Comparison of ENCODE assay signal across 1 cellular context in the genomic region with DNA sequence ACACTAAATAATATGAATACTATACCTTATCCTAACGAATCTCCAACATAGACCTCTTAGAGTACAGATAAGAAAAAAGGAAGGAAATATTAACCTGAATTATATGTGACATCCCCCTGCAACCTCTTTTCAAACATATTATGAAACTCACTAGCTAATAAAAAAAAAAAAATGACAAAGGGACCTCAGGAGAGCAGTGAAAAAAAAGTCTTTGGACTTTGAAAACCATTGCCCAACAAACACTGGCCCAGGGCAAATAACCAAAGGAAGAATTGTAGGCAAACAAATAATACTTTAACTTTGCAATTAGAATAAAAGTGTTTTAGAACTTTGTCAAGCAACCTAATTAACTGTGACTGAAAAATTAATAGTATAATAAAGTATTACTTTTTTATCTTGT.
TF ChIP-seq lines count a peak whose summit lies in the region.

No MANE protein-coding gene starts in this region.

TF ChIP-seq in liver, 16 proteins besides CTCF, POLR2A, EP300 and RAD21 (continued from another document):
- TF ChIP-seq, protein P1, sequence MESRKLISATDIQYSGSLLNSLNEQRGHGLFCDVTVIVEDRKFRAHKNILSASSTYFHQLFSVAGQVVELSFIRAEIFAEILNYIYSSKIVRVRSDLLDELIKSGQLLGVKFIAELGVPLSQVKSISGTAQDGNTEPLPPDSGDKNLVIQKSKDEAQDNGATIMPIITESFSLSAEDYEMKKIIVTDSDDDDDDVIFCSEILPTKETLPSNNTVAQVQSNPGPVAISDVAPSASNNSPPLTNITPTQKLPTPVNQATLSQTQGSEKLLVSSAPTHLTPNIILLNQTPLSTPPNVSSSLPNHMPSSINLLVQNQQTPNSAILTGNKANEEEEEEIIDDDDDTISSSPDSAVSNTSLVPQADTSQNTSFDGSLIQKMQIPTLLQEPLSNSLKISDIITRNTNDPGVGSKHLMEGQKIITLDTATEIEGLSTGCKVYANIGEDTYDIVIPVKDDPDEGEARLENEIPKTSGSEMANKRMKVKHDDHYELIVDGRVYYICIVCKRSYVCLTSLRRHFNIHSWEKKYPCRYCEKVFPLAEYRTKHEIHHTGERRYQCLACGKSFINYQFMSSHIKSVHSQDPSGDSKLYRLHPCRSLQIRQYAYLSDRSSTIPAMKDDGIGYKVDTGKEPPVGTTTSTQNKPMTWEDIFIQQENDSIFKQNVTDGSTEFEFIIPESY (IDR thresholded peaks at IDR 0.05) = peak; percentile 45
- no peak for TF ChIP-seq GABPA (IDR thresholded peaks at IDR 0.05 in 1 of 2, conservative IDR thresholded peaks at IDR 0.05 in 1 of 2)
- TF ChIP-seq RXRA (IDR thresholded peaks at IDR 0.05) = peak; percentile 39 to 40
- TF ChIP-seq, protein P2, sequence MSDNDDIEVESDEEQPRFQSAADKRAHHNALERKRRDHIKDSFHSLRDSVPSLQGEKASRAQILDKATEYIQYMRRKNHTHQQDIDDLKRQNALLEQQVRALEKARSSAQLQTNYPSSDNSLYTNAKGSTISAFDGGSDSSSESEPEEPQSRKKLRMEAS (IDR thresholded peaks at IDR 0.05) = peak; percentile 28
- TF ChIP-seq, protein P3, sequence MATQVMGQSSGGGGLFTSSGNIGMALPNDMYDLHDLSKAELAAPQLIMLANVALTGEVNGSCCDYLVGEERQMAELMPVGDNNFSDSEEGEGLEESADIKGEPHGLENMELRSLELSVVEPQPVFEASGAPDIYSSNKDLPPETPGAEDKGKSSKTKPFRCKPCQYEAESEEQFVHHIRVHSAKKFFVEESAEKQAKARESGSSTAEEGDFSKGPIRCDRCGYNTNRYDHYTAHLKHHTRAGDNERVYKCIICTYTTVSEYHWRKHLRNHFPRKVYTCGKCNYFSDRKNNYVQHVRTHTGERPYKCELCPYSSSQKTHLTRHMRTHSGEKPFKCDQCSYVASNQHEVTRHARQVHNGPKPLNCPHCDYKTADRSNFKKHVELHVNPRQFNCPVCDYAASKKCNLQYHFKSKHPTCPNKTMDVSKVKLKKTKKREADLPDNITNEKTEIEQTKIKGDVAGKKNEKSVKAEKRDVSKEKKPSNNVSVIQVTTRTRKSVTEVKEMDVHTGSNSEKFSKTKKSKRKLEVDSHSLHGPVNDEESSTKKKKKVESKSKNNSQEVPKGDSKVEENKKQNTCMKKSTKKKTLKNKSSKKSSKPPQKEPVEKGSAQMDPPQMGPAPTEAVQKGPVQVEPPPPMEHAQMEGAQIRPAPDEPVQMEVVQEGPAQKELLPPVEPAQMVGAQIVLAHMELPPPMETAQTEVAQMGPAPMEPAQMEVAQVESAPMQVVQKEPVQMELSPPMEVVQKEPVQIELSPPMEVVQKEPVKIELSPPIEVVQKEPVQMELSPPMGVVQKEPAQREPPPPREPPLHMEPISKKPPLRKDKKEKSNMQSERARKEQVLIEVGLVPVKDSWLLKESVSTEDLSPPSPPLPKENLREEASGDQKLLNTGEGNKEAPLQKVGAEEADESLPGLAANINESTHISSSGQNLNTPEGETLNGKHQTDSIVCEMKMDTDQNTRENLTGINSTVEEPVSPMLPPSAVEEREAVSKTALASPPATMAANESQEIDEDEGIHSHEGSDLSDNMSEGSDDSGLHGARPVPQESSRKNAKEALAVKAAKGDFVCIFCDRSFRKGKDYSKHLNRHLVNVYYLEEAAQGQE (IDR thresholded peaks at IDR 0.05) = no peak
TF ChIP-seq in liver: peak in this region for 8.
